Comparison of ENCODE assay signal across 10 cellular contexts in the genomic region with DNA sequence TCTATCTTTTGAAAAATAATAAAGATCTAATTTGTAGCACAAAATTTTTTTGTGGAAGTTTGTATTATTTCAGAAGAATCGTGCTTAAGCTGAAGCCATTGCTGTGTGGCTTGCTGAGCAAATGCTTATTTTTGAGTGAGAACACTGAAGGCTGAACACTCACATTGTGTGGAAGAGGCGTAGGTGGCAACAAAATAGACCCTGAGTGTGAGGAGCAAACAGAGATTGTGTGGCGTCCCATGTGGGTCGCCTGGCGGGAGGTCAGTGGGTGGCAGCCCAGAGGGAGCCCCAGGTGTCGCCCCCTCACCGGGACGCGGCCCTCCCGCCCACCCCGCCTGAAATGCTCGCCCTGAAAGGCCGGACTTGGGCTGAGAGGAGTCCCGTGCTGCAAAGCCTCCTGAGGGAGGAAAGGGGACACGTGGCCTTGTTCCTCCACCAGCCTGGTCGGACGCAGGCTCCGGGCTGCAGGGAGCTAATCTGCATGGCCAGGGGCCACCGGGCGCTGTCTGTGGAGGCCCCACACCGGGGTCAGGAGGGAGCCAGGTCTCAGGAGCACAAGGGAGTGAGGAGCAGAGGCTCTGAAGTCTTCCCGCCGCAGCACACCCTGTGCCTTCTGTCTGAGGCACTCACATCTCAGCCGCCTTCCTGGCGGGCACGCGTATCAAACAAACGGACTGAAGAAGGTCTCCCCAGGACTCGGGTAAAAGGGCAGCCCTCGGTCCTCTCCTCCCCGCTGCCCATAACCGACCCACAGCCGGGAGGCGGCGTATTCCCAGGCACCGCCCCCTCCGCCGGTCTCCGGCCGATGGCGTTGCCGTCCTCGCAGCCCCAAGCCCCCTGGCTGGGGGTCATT. TPM values are rescaled to one million over a fixed set of nuclear protein-coding genes. Genes with fewer than 3 reads are reported as not detected.
DNase-seq lines count a peak whose midpoint lies in the region; FAIRE-seq and TF ChIP-seq lines count a peak whose summit lies in the region.
"Had no signal": no experiment of that assay in that cellular context is flagged by ENCODE, and none has a peak within 500 bp of the region (broad histone marks: within the 10 kb centered on the region; RNA-seq: fewer than 3 reads in every experiment).

No MANE protein-coding gene starts in this region.

- FAIRE-seq in small intestine (lab: Jason Lieb, UNC) = no peak

- in situ Hi-C loops in mammary epithelial cell (cut with MboI; ENCODE audit: low sequenced_read_pairs in 2 of 2) = loop anchor here (10.0 to 25.0 kb wide), 6 partner anchors 212 to 875 kb away; partner anchors contain the start of genes CDC40 (in 1 of the 2) and WASF1 (in 1 of the 2)

- H3K9ac ChIP-seq in mammary epithelial cell (ENCODE audit: insufficient read depth, low read length) = no peak overlapping the region

- H3K79me2 ChIP-seq in mammary epithelial cell (ENCODE audit: insufficient read depth, low read length) = no peaks in the 10 kb centered on the region
- H3K79me2 ChIP-seq in hepatocyte = no peaks in the 10 kb centered on the region

- H4K20me1 ChIP-seq in mammary epithelial cell (ENCODE audit: insufficient read depth, low read length) (no peaks in the 10 kb centered on the region), hepatocyte (ENCODE audit: insufficient read depth, poor library complexity, severe bottlenecking) (no peaks in the 10 kb centered on the region)

- dilution Hi-C loops in mammary epithelial cell (cut with HindIII; ENCODE audit: low sequenced_read_pairs) = no loop called here

- DNase-seq in DMS53 treated with DMSO at 0.1 percent for 48 hours (lab: John Stamatoyannopoulos, UW; ENCODE audit: unreplicated experiment) (peak; percentile 32), mammary epithelial cell (no peak), iris pigment epithelial cell (ENCODE audit: low read depth) (peak; percentile 21), small intestine (peak; percentile 8), globus pallidus (ENCODE audit: low spot score) (no peak), NCI-H774 (lab: John Stamatoyannopoulos, UW) (no peak), SHP77 (lab: John Stamatoyannopoulos, UW) (no peak), hepatocyte (ENCODE audit: low spot score) (no peak)

- CTCF ChIA-PET in mammary epithelial cell (lab: Charles Lee; ENCODE audit: low non-redundant PET) = no interaction called here

- peak overlapping the region; percentile 76 for H2AFZ ChIP-seq in mammary epithelial cell (ENCODE audit: low read depth, low read length)
- no peak overlapping the region for H2AFZ ChIP-seq in hepatocyte

- no peak for TF ChIP-seq CTCF in mammary epithelial cell (conservative IDR thresholded peaks at IDR 0.05 in 1 of 2, IDR thresholded peaks at IDR 0.05 in 1 of 2; ENCODE audit: extremely low read depth in 1 of 2, insufficient read depth in 1 of 2, low read depth in 1 of 2, low read length in 2 of 2)
- TF ChIP-seq CTCF in hepatocyte (IDR thresholded peaks at IDR 0.05; ENCODE audit: poor library complexity) = no peak

- no peaks in the 10 kb centered on the region for H3K9me2 ChIP-seq in hepatocyte (replicated peaks; ENCODE audit: insufficient read depth)

- H3K4me1 ChIP-seq in mammary epithelial cell (ENCODE audit: insufficient read depth, low read length) (peaks cover 11% of the 10 kb centered on the region), small intestine (ENCODE audit: control insufficient read depth in 2 of 2, insufficient read depth in 1 of 2, low read depth in 1 of 2, low read length in 1 of 2) (no peaks in the 10 kb centered on the region), hepatocyte (ENCODE audit: insufficient read depth) (no peaks in the 10 kb centered on the region)

- intact Hi-C loops in mammary epithelial cell (cut with micrococcal nuclease) = no loop called here

- no peak overlapping the region for H3K4me3 ChIP-seq in mammary epithelial cell (replicated peaks in 1 of 3; ENCODE audit: insufficient read depth in 1 of 3, low read depth in 2 of 3, low read length in 3 of 3)
- H3K4me3 ChIP-seq in small intestine (ENCODE audit: low read depth in 1 of 2, low read length in 2 of 2) = peak overlapping the region in 1 of 2 donors; percentile 21
- no peak overlapping the region for H3K4me3 ChIP-seq in hepatocyte

- 70% methylated on average over 24 of the region's 43 CpGs for whole genome bisulfite sequencing in mammary epithelial cell (ENCODE audit: low coverage, missing lambda C conversion rate)
- WGBS in small intestine, 3 donors = 46 to 61% (median 48%) methylated on average over 36 to 43 of the region's 43 CpGs
- 95% methylated on average over 31 of the region's 43 CpGs for WGBS in hepatocyte (ENCODE audit: low lambda C conversion rate, missing lambda C conversion rate)

- H3K27ac ChIP-seq in mammary epithelial cell (ENCODE audit: insufficient read depth, low read depth, low read length) = no peak overlapping the region
- no peak overlapping the region for H3K27ac ChIP-seq in small intestine (ENCODE audit: low read depth in 1 of 2, low read length in 1 of 2)
- H3K27ac ChIP-seq in hepatocyte = no peak overlapping the region
- H3K27ac ChIP-seq: VCaP had no signal

- H3K27me3 ChIP-seq in mammary epithelial cell (ENCODE audit: insufficient read depth, low read length) (no peaks in the 10 kb centered on the region), small intestine (ENCODE audit: control insufficient read depth in 2 of 2, insufficient read depth in 2 of 2, low read length in 2 of 2) (no peaks in the 10 kb centered on the region), hepatocyte (no peaks in the 10 kb centered on the region)

- BruUV-seq in mammary epithelial cell (replicated peaks; lab: Mats Ljungman, UMichigan) = no TSS peak

- H3K36me3 ChIP-seq in mammary epithelial cell (ENCODE audit: insufficient read depth, low read length) = no peaks in the 10 kb centered on the region
- H3K36me3 ChIP-seq in small intestine (ENCODE audit: control insufficient read depth in 2 of 2, insufficient read depth in 2 of 2, low read length in 2 of 2) = peaks cover 0 to 2% of the 10 kb centered on the region in 2 donors
- H3K36me3 ChIP-seq in hepatocyte (replicated peaks; ENCODE audit: insufficient read depth, low read depth) = no peaks in the 10 kb centered on the region

- H3K9me3 ChIP-seq in mammary epithelial cell (replicated peaks; ENCODE audit: insufficient read depth, low read length) (no peaks in the 10 kb centered on the region), small intestine (ENCODE audit: control insufficient read depth, low read depth) (no peaks in the 10 kb centered on the region), hepatocyte (ENCODE audit: low read depth) (no peaks in the 10 kb centered on the region)

- peak overlapping the region; percentile 41 for H3K4me2 ChIP-seq in mammary epithelial cell (ENCODE audit: insufficient read depth, low read depth, low read length)
- no peak overlapping the region for H3K4me2 ChIP-seq in hepatocyte

RNA-seq across cellular contexts. Expression of gene DDO, which starts 15.9 kb away (rescaled TPM):
- total RNA-seq in mammary epithelial cell (1 to 10 TPM in 1 of 2 donors, under 1 TPM in 1; 0.24 to 1.5 TPM), hepatocyte (0.08 and 0.20 TPM in 2 replicates)
- polyA plus RNA-seq in mammary epithelial cell (0.40 TPM), small intestine (1 to 10 TPM; 4.4 to 8.5 (median 8.1) TPM), hepatocyte (0.39 TPM in 1 of 2 replicates, not detected in the other)
- not detected for polyA minus RNA-seq in mammary epithelial cell

RNA-seq across cellular contexts. Expression of gene METTL24, which starts 41.3 kb away (rescaled TPM):
- total RNA-seq in mammary epithelial cell = not detected
- not detected for polyA plus RNA-seq in mammary epithelial cell
- polyA minus RNA-seq in mammary epithelial cell = not detected
- polyA plus RNA-seq in small intestine = under 1 TPM in 1 of 3 donors, not detected in 2; 0.66 TPM
- total RNA-seq in hepatocyte = 3.2 and 5.7 TPM in 2 replicates
- 2.2 and 3.7 TPM in 2 replicates for polyA plus RNA-seq in hepatocyte
- total RNA-seq: Daoy had no signal

Comparison
In these comparisons a context has a peak if more than half of its experiments do, and no peak if none do; other contexts are left out.
1. DNase-seq: peak in DMS53 treated with DMSO at 0.1 percent for 48 hours (single experiment), iris pigment epithelial cell (single experiment) and small intestine (single experiment); none in mammary epithelial cell (single experiment), globus pallidus (single experiment), NCI-H774 (single experiment), SHP77 (0 of 2) and hepatocyte (single experiment).